ENCODE assay signal across 17 cellular contexts in the genomic region with DNA sequence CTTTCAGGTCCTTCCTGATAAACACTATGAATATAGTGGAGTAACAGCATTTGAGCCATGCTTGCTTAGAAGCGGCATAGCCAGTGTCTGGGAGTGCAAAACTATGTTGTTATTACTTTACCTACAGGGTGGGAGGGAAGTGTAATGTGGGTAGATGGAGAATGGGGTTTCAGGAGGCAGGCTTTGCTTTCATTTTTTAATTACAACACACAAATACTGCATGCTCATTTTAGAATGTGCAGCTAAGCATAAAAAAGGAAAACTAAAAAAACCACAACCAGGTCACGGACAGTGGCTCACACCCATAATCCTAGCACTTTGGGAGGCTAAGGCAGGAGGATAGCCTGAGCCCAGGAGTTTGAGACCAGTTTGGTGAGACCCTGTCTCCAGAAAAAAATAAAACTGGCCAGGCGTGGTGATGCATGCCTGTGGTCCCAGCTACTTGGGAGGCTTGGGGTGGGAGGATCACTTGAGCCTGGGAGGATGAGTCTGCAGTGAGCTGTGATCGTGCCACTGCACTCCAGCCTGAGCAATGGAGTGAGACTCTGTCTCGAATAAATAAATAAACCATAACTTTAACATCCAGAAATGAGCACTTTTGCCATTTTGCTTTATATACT. TPM values are rescaled to one million over a fixed set of nuclear protein-coding genes. Genes with fewer than 3 reads are reported as not detected.
DNase-seq lines count a peak whose midpoint lies in the region; ATAC-seq and TF ChIP-seq lines count a peak whose summit lies in the region.
"Had no signal": no experiment of that assay in that cellular context is flagged by ENCODE, and none has a peak within 500 bp of the region (broad histone marks: within the 10 kb centered on the region; RNA-seq: fewer than 3 reads in every experiment).

No MANE protein-coding gene starts in this region.

- no peak overlapping the region for H3K4me3 Mint-ChIP-seq in activated T-cell treated with anti-CD3 and anti-CD28 coated beads, Interleukin-2, amount 50 U/mL, for 4 hours
- H3K4me3 Mint-ChIP-seq in T-helper 2 cell treated with Interferon-gamma antibody and Interleukin-4, amounts not matched to agents 5 μg/mL and 100 μg/mL, for 36 hours, result peak overlapping the region; percentile 67
- H3K4me3 Mint-ChIP-seq: nephron had no signal

- TF ChIP-seq CTCF in GM10248 (IDR thresholded peaks at IDR 0.05; ENCODE audit: control extremely low read depth, extremely low read depth, low read depth, missing control alignments), result no peak
- TF ChIP-seq CTCF in upper lobe of left lung (IDR thresholded peaks at IDR 0.05), result no peak

- ATAC-seq in activated T-cell treated with anti-CD3 and anti-CD28 coated beads, Interleukin-2, amount 50 U/mL, for 4 hours, result peak; percentile 30 to 35
- ATAC-seq in GM21717 (IDR thresholded peaks at IDR 0.05; ENCODE audit: unreplicated experiment) (peak; percentile 61), upper lobe of left lung (ENCODE audit: low FRiP score in 2 of 2) (no peak)

- no peaks in the 10 kb centered on the region for H3K27me3 Mint-ChIP-seq in activated T-cell treated with anti-CD3 and anti-CD28 coated beads, Interleukin-2, amount 50 U/mL, for 4 hours (ENCODE audit: low read depth)
- H3K27me3 Mint-ChIP-seq in T-helper 2 cell treated with Interferon-gamma antibody and Interleukin-4, amounts not matched to agents 5 μg/mL and 100 μg/mL, for 36 hours (ENCODE audit: low read depth), result no peaks in the 10 kb centered on the region

- H3K9me3 ChIP-seq in upper lobe of left lung, result no peaks in the 10 kb centered on the region
- H3K9me3 ChIP-seq: right atrium auricular region had no signal

- WGBS in upper lobe of left lung, 2 donors, result 78 to 87% methylated on average over 5 of the region's 5 CpGs

- peaks cover 8% of the 10 kb centered on the region for H3K4me1 Mint-ChIP-seq in activated T-cell treated with anti-CD3 and anti-CD28 coated beads, Interleukin-2, amount 50 U/mL, for 4 hours (ENCODE audit: low read depth)
- peaks cover 26% of the 10 kb centered on the region for H3K4me1 Mint-ChIP-seq in T-helper 2 cell treated with Interferon-gamma antibody and Interleukin-4, amounts not matched to agents 5 μg/mL and 100 μg/mL, for 36 hours (ENCODE audit: low read depth)

- no peak overlapping the region for H3K4me3 ChIP-seq in upper lobe of left lung
- H3K4me3 ChIP-seq: cardiac muscle cell, lung, right atrium auricular region had no signal

- no peak for TF ChIP-seq POLR2A in upper lobe of left lung (IDR thresholded peaks at IDR 0.05)

- DNase-seq in activated T-cell treated with anti-CD3 and anti-CD28 coated beads, Interleukin-2, amount 50 U/mL, for 4 hours, result no peak
- no peak for DNase-seq in activated T-cell treated with anti-CD3 and anti-CD28 coated beads for 4 hours
- no peak for DNase-seq in T-helper 2 cell treated with Interferon-gamma antibody and Interleukin-4, amounts not matched to agents 5 μg/mL and 100 μg/mL, for 36 hours (ENCODE audit: low spot score)
- DNase-seq in renal cortical epithelial cell (ENCODE audit: low read depth), result peak; percentile 67
- DNase-seq in cerebellar nuclear complex (lab: John Stamatoyannopoulos, UW), result no peak
- DNase-seq in GM10248 (ENCODE audit: extremely low spot score), result no peak
- no peak for DNase-seq in upper lobe of left lung
- DNase-seq: Calu3, NCI-H1694 treated with DMSO at 0.1 percent for 48 hours, NCI-H446 had no signal

- no peaks in the 10 kb centered on the region for H3K4me1 ChIP-seq in upper lobe of left lung
- H3K4me1 ChIP-seq: right atrium auricular region had no signal

- CTCF ChIA-PET in GM10248 (lab: Yijun Ruan, JAX), result interaction anchor here (0.8 to 1.4 kb wide), 3 partner anchors 8 to 14 kb away, joined by 3 to 4 read pairs (median 3); no protein-coding TSS in a partner anchor

- H3K27me3 ChIP-seq in upper lobe of left lung, result no peaks in the 10 kb centered on the region
- H3K27me3 ChIP-seq: cardiac muscle cell, right atrium auricular region had no signal

- no peaks in the 10 kb centered on the region for H3K9me3 Mint-ChIP-seq in activated T-cell treated with anti-CD3 and anti-CD28 coated beads, Interleukin-2, amount 50 U/mL, for 4 hours
- H3K9me3 Mint-ChIP-seq in T-helper 2 cell treated with Interferon-gamma antibody and Interleukin-4, amounts not matched to agents 5 μg/mL and 100 μg/mL, for 36 hours, result no peaks in the 10 kb centered on the region
- H3K9me3 Mint-ChIP-seq: nephron had no signal

- TF ChIP-seq EP300 in upper lobe of left lung (IDR thresholded peaks at IDR 0.05), result no peak

- POLR2A ChIA-PET in GM10248 (lab: Yijun Ruan, JAX), result no interaction called here

- no peak overlapping the region for H3K27ac ChIP-seq in upper lobe of left lung
- H3K27ac ChIP-seq: cardiac muscle cell, right atrium auricular region had no signal

- H3K36me3 ChIP-seq in upper lobe of left lung, result no peaks in the 10 kb centered on the region
- H3K36me3 ChIP-seq: cardiac muscle cell, right atrium auricular region had no signal

- peaks cover 1% of the 10 kb centered on the region for H3K36me3 Mint-ChIP-seq in activated T-cell treated with anti-CD3 and anti-CD28 coated beads, Interleukin-2, amount 50 U/mL, for 4 hours (ENCODE audit: insufficient read depth)
- peaks cover 18% of the 10 kb centered on the region for H3K36me3 Mint-ChIP-seq in T-helper 2 cell treated with Interferon-gamma antibody and Interleukin-4, amounts not matched to agents 5 μg/mL and 100 μg/mL, for 36 hours (ENCODE audit: low read depth)

- H3K27ac Mint-ChIP-seq in T-helper 2 cell treated with Interferon-gamma antibody and Interleukin-4, amounts not matched to agents 5 μg/mL and 100 μg/mL, for 36 hours, result peak overlapping the region; percentile 81

RNA-seq across cellular contexts. Expression of a gene that starts 20.2 kb away (rescaled TPM):
- total RNA-seq in activated T-cell treated with anti-CD3 and anti-CD28 coated beads, Interleukin-2, amount 50 U/mL, for 4 hours, result not detected
- total RNA-seq in renal cortical epithelial cell, result 289 and 397 TPM in 2 replicates
- total RNA-seq in upper lobe of left lung, result 1 to 10 TPM in 1 of 6 donors, under 1 TPM in 3, not detected in 2; 0.34 to 4.2 (median 0.62) TPM
- total RNA-seq: cardiac muscle cell, fibroblast of villous mesenchyme, LHCN-M2, right atrium auricular region had no signal

Comparison
In these comparisons a context has a peak if more than half of its experiments do, and no peak if none do; other contexts are left out.
1. ATAC-seq: peak in activated T-cell treated with anti-CD3 and anti-CD28 coated beads, Interleukin-2, amount 50 U/mL, for 4 hours (2 of 2) and GM21717 (single experiment); none in upper lobe of left lung (0 of 2).
2. RNA of a gene that starts 20.2 kb away (total RNA-seq): 289 to 397 TPM in renal cortical epithelial cell; 0.34 to 4.2 TPM in upper lobe of left lung and not detected in activated T-cell treated with anti-CD3 and anti-CD28 coated beads, Interleukin-2, amount 50 U/mL, for 4 hours; every median in the first group is over 10 times any median in the second.